In the genomic region with DNA sequence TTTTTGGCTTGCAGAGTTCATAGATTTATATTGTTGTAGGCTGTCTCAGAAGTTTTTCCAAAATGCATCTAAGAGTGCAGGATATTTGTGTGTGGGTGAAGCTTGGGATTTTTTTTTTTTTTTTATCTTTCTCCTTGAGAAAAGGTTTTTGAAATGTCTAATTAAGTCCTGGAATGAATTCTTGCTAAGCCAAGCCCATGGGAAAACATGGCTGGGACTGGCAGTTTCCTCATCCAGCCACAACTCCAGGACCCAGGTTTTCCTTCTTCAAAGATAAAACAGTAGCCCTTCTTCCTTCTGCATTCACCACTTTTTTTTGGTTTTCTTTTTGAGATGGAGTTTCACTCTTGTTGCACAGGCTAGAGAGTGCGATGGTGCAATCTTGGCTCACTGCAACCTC, we compare ENCODE assay signal across 2 cellular contexts.
TF ChIP-seq lines count a peak whose summit lies in the region.

No MANE protein-coding gene starts in this region.

TF ChIP-seq in WTC11, 78 proteins besides CTCF, POLR2A, EP300 and RAD21:
- peak; percentile 78 for TF ChIP-seq PRDM15 (CRISPR knock-in tag; IDR thresholded peaks at IDR 0.05)
- no peak for TF ChIP-seq ZNF512 (CRISPR knock-in tag; IDR thresholded peaks at IDR 0.05; ENCODE audit: borderline replicate concordance)

TF ChIP-seq in H1, 55 proteins besides CTCF, POLR2A, EP300 and RAD21 (continued from another document):
- TF ChIP-seq ATF2 (IDR thresholded peaks at IDR 0.05; ENCODE audit: low read length) (no peak), SUZ12 (IDR thresholded peaks at IDR 0.05; ENCODE audit: low read length) (no peak)
